15 cellular contexts compared by ENCODE assay signal in the genomic region with DNA sequence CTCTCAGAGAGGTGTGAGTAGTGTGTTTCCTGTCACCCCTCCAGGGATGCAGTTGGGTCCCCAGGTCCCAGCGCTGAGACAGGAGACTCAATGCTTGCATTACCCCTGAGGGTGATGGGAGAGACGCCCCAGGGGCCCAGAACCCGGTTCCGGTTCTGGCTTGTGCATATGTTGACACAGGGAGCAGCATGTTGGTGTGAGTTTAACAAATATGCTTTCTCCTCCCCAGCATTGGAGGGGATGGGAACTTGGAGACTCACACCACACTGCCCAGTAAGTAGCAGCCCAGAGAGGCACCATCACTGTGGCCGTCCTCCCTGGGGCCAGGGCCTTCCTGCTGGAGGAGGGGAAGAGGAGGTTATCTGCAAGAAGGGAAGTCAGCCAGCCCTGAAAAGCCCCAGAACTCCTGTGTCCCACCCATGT.
DNase-seq lines count a peak whose midpoint lies in the region; ATAC-seq, FAIRE-seq and TF ChIP-seq lines count a peak whose summit lies in the region.
"Had no signal": no experiment of that assay in that cellular context is flagged by ENCODE, and none has a peak within 500 bp of the region (broad histone marks: within the 10 kb centered on the region; RNA-seq: fewer than 3 reads in every experiment).

No MANE protein-coding gene starts in this region.

- peak overlapping the region; percentile 92 for H3K27ac Mint-ChIP-seq in HFFc6
- H3K27ac Mint-ChIP-seq in activated CD8-positive, alpha-beta T cell treated with anti-CD3 and anti-CD28 coated beads for 36 hours = peak overlapping the region; percentile 94
- peak overlapping the region; percentile 95 to 96 for H3K27ac Mint-ChIP-seq in stimulated activated naive CD8-positive, alpha-beta T cell treated with anti-CD3 and anti-CD28 coated beads, Interleukin-15, amount 100 ng/mL, for 72 hours

- DNase-seq in HFFc6 (no peak), kidney (peak; percentile 65), head of caudate nucleus (no peak), NCI-H82 treated with DMSO at 0.1 percent for 48 hours (lab: John Stamatoyannopoulos, UW; ENCODE audit: unreplicated experiment) (no peak)
- no peak for DNase-seq in activated CD8-positive, alpha-beta T cell treated with anti-CD3 and anti-CD28 coated beads for 36 hours
- DNase-seq in stimulated activated naive CD8-positive, alpha-beta T cell treated with anti-CD3 and anti-CD28 coated beads, Interleukin-15, amount 100 ng/mL, for 72 hours = no peak
- DNase-seq: cortex of kidney; EL; hippocampal formation; NCI-H2227 treated with DMSO at 0.1 percent for 48 hours; stimulated activated CD4-positive, alpha-beta T cell treated with anti-CD3 and anti-CD28 coated beads, Interleukin-2, amount 100 ng/mL, for 24 hours had no signal

- H3K9me3 ChIP-seq in kidney (ENCODE audit: control insufficient read depth in 1 of 2, low read length in 2 of 2) = no peaks in the 10 kb centered on the region
- H3K9me3 ChIP-seq: thyroid gland had no signal

- H3K27ac ChIP-seq in kidney (ENCODE audit: low read depth in 2 of 2, low read length in 2 of 2) = no peak overlapping the region

- H3K9me3 Mint-ChIP-seq in HFFc6 = no peaks in the 10 kb centered on the region
- H3K9me3 Mint-ChIP-seq in activated CD8-positive, alpha-beta T cell treated with anti-CD3 and anti-CD28 coated beads for 36 hours = peaks cover 1% of the 10 kb centered on the region
- H3K9me3 Mint-ChIP-seq in stimulated activated naive CD8-positive, alpha-beta T cell treated with anti-CD3 and anti-CD28 coated beads, Interleukin-15, amount 100 ng/mL, for 72 hours = no peaks in the 10 kb centered on the region
- H3K9me3 Mint-ChIP-seq: neural crest cell had no signal

- H3K27me3 Mint-ChIP-seq in HFFc6 (ENCODE audit: insufficient read depth) = no peaks in the 10 kb centered on the region
- H3K27me3 Mint-ChIP-seq in activated CD8-positive, alpha-beta T cell treated with anti-CD3 and anti-CD28 coated beads for 36 hours = no peaks in the 10 kb centered on the region
- H3K27me3 Mint-ChIP-seq in stimulated activated naive CD8-positive, alpha-beta T cell treated with anti-CD3 and anti-CD28 coated beads, Interleukin-15, amount 100 ng/mL, for 72 hours = no peaks in the 10 kb centered on the region

- H3K9ac ChIP-seq in kidney (ENCODE audit: low read length in 2 of 2) = peak overlapping the region in 1 of 2 donors; percentile 2

- no peaks in the 10 kb centered on the region for H3K36me3 ChIP-seq in kidney (ENCODE audit: control insufficient read depth in 1 of 2, insufficient read depth in 2 of 2, low read length in 2 of 2)
- H3K36me3 ChIP-seq: thyroid gland had no signal

- FAIRE-seq in kidney (lab: Jason Lieb, UNC) = no peak

- POLR2A ChIA-PET in activated CD8-positive, alpha-beta T cell treated with anti-CD3 and anti-CD28 coated beads for 36 hours (lab: Charles Lee) = interaction anchor here (1.0 to 2.0 kb wide), 2 partner anchors 36 to 131 kb away, joined by 3 to 10 read pairs; a partner anchor contains a TSS

- TF ChIP-seq CTCF in HFFc6 (IDR thresholded peaks at IDR 0.05) = no peak
- no peak for TF ChIP-seq CTCF in activated CD8-positive, alpha-beta T cell treated with anti-CD3 and anti-CD28 coated beads for 36 hours (IDR thresholded peaks at IDR 0.05)
- no peak for TF ChIP-seq CTCF in kidney (IDR thresholded peaks at IDR 0.05; ENCODE audit: borderline replicate concordance, extremely low read depth, insufficient read depth)

- no peak overlapping the region for H3K4me3 Mint-ChIP-seq in HFFc6
- no peak overlapping the region for H3K4me3 Mint-ChIP-seq in activated CD8-positive, alpha-beta T cell treated with anti-CD3 and anti-CD28 coated beads for 36 hours
- H3K4me3 Mint-ChIP-seq in stimulated activated naive CD8-positive, alpha-beta T cell treated with anti-CD3 and anti-CD28 coated beads, Interleukin-15, amount 100 ng/mL, for 72 hours = peak overlapping the region; percentile 7 to 73
- H3K4me3 Mint-ChIP-seq: neural crest cell had no signal

- H3K4me1 ChIP-seq in kidney (ENCODE audit: control insufficient read depth in 1 of 2, insufficient read depth in 1 of 2, low read depth in 1 of 2, low read length in 2 of 2) = peaks cover 12 to 22% of the 10 kb centered on the region in 2 donors

- H3K4me3 ChIP-seq in kidney (ENCODE audit: low read length in 2 of 2) = no peak overlapping the region
- H3K4me3 ChIP-seq: K562, thyroid gland had no signal

- intact Hi-C loops in activated CD8-positive, alpha-beta T cell treated with anti-CD3 and anti-CD28 coated beads for 36 hours (cut with micrococcal nuclease) = loop anchor here (5.0 kb wide), 1 partner anchor 62 kb away; no protein-coding TSS in a partner anchor
- intact Hi-C loops in kidney (cut with DNase I) (no loop called here), head of caudate nucleus (cut with DNase I) (loop anchor here (10.0 kb wide), 1 partner anchor 134 kb away; a partner anchor contains a TSS)

- H3K4me1 Mint-ChIP-seq in HFFc6 (ENCODE audit: low read depth) = peaks cover 32% of the 10 kb centered on the region
- peaks cover 85% of the 10 kb centered on the region for H3K4me1 Mint-ChIP-seq in activated CD8-positive, alpha-beta T cell treated with anti-CD3 and anti-CD28 coated beads for 36 hours (ENCODE audit: low read depth)
- no peaks in the 10 kb centered on the region for H3K4me1 Mint-ChIP-seq in stimulated activated naive CD8-positive, alpha-beta T cell treated with anti-CD3 and anti-CD28 coated beads, Interleukin-15, amount 100 ng/mL, for 72 hours

- ATAC-seq in activated CD8-positive, alpha-beta T cell treated with anti-CD3 and anti-CD28 coated beads for 36 hours = no peak
- ATAC-seq in stimulated activated naive CD8-positive, alpha-beta T cell treated with anti-CD3 and anti-CD28 coated beads, Interleukin-15, amount 100 ng/mL, for 72 hours = no peak
- no peak for ATAC-seq in HG03460 (IDR thresholded peaks at IDR 0.05; ENCODE audit: unreplicated experiment)

- H3K36me3 Mint-ChIP-seq in HFFc6 (ENCODE audit: low read depth) = no peaks in the 10 kb centered on the region
- H3K36me3 Mint-ChIP-seq in activated CD8-positive, alpha-beta T cell treated with anti-CD3 and anti-CD28 coated beads for 36 hours (ENCODE audit: low read depth) = peaks cover 2% of the 10 kb centered on the region

- CTCF ChIA-PET in activated CD8-positive, alpha-beta T cell treated with anti-CD3 and anti-CD28 coated beads for 36 hours (lab: Charles Lee) = interaction anchor here (5.0 kb wide), 1 partner anchor 26 kb away, joined by 39 read pairs; no protein-coding TSS in a partner anchor

Comparison
In these comparisons a context has a peak if more than half of its experiments do, and no peak if none do; other contexts are left out.
1. H3K4me3 Mint-ChIP-seq: peak in stimulated activated naive CD8-positive, alpha-beta T cell treated with anti-CD3 and anti-CD28 coated beads, Interleukin-15, amount 100 ng/mL, for 72 hours (2 of 2); none in HFFc6 (single experiment) and activated CD8-positive, alpha-beta T cell treated with anti-CD3 and anti-CD28 coated beads for 36 hours (single experiment).
2. Peak in every context shown above with its lines, with median percentiles within 50 percentile points of each other: H3K27ac Mint-ChIP-seq.